20 cellular contexts compared by ENCODE assay signal in the genomic region with DNA sequence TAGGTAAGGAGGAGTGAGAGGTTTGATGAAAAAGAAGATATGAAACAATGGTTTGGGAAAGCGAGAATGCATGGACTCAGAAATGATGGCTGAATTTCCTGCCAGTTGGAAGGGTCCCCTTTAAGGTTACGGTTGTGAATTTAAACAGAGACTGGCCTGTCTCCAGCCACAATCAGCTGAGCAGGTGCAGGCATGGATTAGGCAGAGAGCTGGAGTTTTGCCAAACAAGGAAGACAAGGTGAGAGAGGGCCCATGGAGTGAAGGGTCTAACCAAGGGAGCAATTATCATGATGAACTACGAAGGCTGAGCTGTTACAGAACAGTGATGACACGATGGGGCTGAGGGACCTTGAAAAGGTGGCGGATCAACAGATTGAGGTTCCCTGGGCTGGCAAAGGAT. TPM values are rescaled to one million over a fixed set of nuclear protein-coding genes. Genes with fewer than 3 reads are reported as not detected.
DNase-seq lines count a peak whose midpoint lies in the region; ATAC-seq, FAIRE-seq and TF ChIP-seq lines count a peak whose summit lies in the region.
"Had no signal": no experiment of that assay in that cellular context is flagged by ENCODE, and none has a peak within 500 bp of the region (broad histone marks: within the 10 kb centered on the region; RNA-seq: fewer than 3 reads in every experiment).

No MANE protein-coding gene starts in this region.

- H3K27ac ChIP-seq in GM23338 (ENCODE audit: low read depth) (no peak overlapping the region), body of pancreas (peak overlapping the region in 2 of 4 donors; percentile 9 to 17), foreskin keratinocyte (no peak overlapping the region)
- H3K27ac ChIP-seq: SK-N-MC, thyroid gland had no signal

- H3K9me2 ChIP-seq in GM23338 (ENCODE audit: insufficient read depth), result no peaks in the 10 kb centered on the region

- no peaks in the 10 kb centered on the region for H3K27me3 ChIP-seq in GM23338 (ENCODE audit: insufficient read depth)
- H3K27me3 ChIP-seq in body of pancreas, result no peaks in the 10 kb centered on the region
- peaks cover 5% of the 10 kb centered on the region for H3K27me3 ChIP-seq in foreskin keratinocyte
- H3K27me3 ChIP-seq: thyroid gland had no signal

- DNase-seq in GM23338 (ENCODE audit: low spot score) (no peak), NCI-H187 treated with DMSO at 0.1 percent for 48 hours (lab: John Stamatoyannopoulos, UW) (peak; percentile 15), NCI-H510A treated with DMSO at 0.1 percent for 48 hours (lab: John Stamatoyannopoulos, UW) (peak; percentile 77), body of pancreas (peak in 3 of 4 donors; percentile 12 to 30 (median 14)), GM19239 (ENCODE audit: insufficient read length, low spot score) (no peak), foreskin keratinocyte (no peak), RPMI8226 (no peak)
- no peak for DNase-seq in activated CD4-positive, alpha-beta T cell treated with anti-CD3 and anti-CD28 coated beads, Interleukin-2, amount 10 ng/mL, durations not matched to agents 7 days and 5 days
- DNase-seq: activated CD4-positive, CD25-positive, alpha-beta regulatory T cell treated with anti-CD3 and anti-CD28 coated beads, Interleukin-2, amount 50 U/mL, for 72 hours; activated gamma-delta T cell treated with Interleukin-2 at 50 U/mL for 16 hours; NCI-H446 treated with DMSO at 0.1 percent for 48 hours; retina had no signal

- POLR2A ChIA-PET in activated CD4-positive, alpha-beta T cell treated with anti-CD3 and anti-CD28 coated beads, Interleukin-2, amount 10 ng/mL, durations not matched to agents 7 days and 5 days (lab: Charles Lee), result no interaction called here

- H3K36me3 Mint-ChIP-seq in GM23338 (ENCODE audit: low read depth), result no peaks in the 10 kb centered on the region
- no peaks in the 10 kb centered on the region for H3K36me3 Mint-ChIP-seq in activated CD4-positive, alpha-beta T cell treated with anti-CD3 and anti-CD28 coated beads, Interleukin-2, amount 10 ng/mL, durations not matched to agents 7 days and 5 days (ENCODE audit: low read depth)

- H3K4me1 Mint-ChIP-seq in GM23338, result no peaks in the 10 kb centered on the region
- peaks cover 3% of the 10 kb centered on the region for H3K4me1 Mint-ChIP-seq in activated CD4-positive, alpha-beta T cell treated with anti-CD3 and anti-CD28 coated beads, Interleukin-2, amount 10 ng/mL, durations not matched to agents 7 days and 5 days

- H2AFZ ChIP-seq in GM23338, result peak overlapping the region; percentile 33; the same call in 1 of the 2 replicates

- CTCF ChIA-PET in activated CD4-positive, alpha-beta T cell treated with anti-CD3 and anti-CD28 coated beads, Interleukin-2, amount 10 ng/mL, durations not matched to agents 7 days and 5 days (lab: Charles Lee), result no interaction called here

- no peaks in the 10 kb centered on the region for H3K9me3 ChIP-seq in body of pancreas
- H3K9me3 ChIP-seq: thyroid gland had no signal

- intact Hi-C loops in body of pancreas (cut with DNase I), result no loop called here

- no peaks in the 10 kb centered on the region for H3K79me2 ChIP-seq in GM23338 (replicated peaks; ENCODE audit: insufficient read depth)

- H3K4me3 Mint-ChIP-seq in GM23338, result no peak overlapping the region
- H3K4me3 Mint-ChIP-seq in activated CD4-positive, alpha-beta T cell treated with anti-CD3 and anti-CD28 coated beads, Interleukin-2, amount 10 ng/mL, durations not matched to agents 7 days and 5 days, result no peak overlapping the region
- H3K4me3 Mint-ChIP-seq: stimulated activated effector memory CD8-positive, alpha-beta T cell treated with anti-CD3 and anti-CD28 coated beads, Interleukin-12 subunit alpha, Interleukin-12 subunit beta, amount 100 ng/mL, for 72 hours had no signal

- no peak overlapping the region for H3K4me2 ChIP-seq in GM23338

- no peaks in the 10 kb centered on the region for H4K20me1 ChIP-seq in GM23338 (replicated peaks; ENCODE audit: insufficient read depth)

- ATAC-seq in GM23338 (no peak), body of pancreas (no peak), foreskin keratinocyte (no peak)
- ATAC-seq: left lobe of liver; Panc1; stimulated activated effector memory CD8-positive, alpha-beta T cell treated with anti-CD3 and anti-CD28 coated beads, Interleukin-12 subunit alpha, Interleukin-12 subunit beta, amount 100 ng/mL, for 72 hours had no signal

- peaks cover 3% of the 10 kb centered on the region for H3K27me3 Mint-ChIP-seq in GM23338 (ENCODE audit: insufficient read depth, low read depth, poor library complexity)
- peaks cover 6% of the 10 kb centered on the region for H3K27me3 Mint-ChIP-seq in activated CD4-positive, alpha-beta T cell treated with anti-CD3 and anti-CD28 coated beads, Interleukin-2, amount 10 ng/mL, durations not matched to agents 7 days and 5 days

- H3K4me1 ChIP-seq in GM23338 (ENCODE audit: insufficient read depth) (no peaks in the 10 kb centered on the region), body of pancreas (peaks cover 29% of the 10 kb centered on the region), foreskin keratinocyte (no peaks in the 10 kb centered on the region)

- H3K36me3 ChIP-seq in GM23338 (ENCODE audit: insufficient read depth) (no peaks in the 10 kb centered on the region), body of pancreas (replicated peaks in 1 of 2; ENCODE audit: insufficient read depth in 1 of 2, low read depth in 2 of 2) (no peaks in the 10 kb centered on the region)
- H3K36me3 ChIP-seq: thyroid gland had no signal

- 37 to 46% methylated on average over 5 of the region's 5 CpGs for WGBS in body of pancreas, 2 donors

- H3F3A ChIP-seq in GM23338 (replicated peaks; ENCODE audit: low read depth), result no peaks in the 10 kb centered on the region

- TF ChIP-seq CTCF in GM23338 (conservative IDR thresholded peaks at IDR 0.05; ENCODE audit: low read depth in 2 of 2) (no peak), body of pancreas (IDR thresholded peaks at IDR 0.05) (no peak), foreskin keratinocyte (conservative IDR thresholded peaks at IDR 0.05) (no peak)

- no peaks in the 10 kb centered on the region for H3K9me3 Mint-ChIP-seq in GM23338
- peaks cover 3% of the 10 kb centered on the region for H3K9me3 Mint-ChIP-seq in activated CD4-positive, alpha-beta T cell treated with anti-CD3 and anti-CD28 coated beads, Interleukin-2, amount 10 ng/mL, durations not matched to agents 7 days and 5 days
- H3K9me3 Mint-ChIP-seq: stimulated activated effector memory CD8-positive, alpha-beta T cell treated with anti-CD3 and anti-CD28 coated beads, Interleukin-12 subunit alpha, Interleukin-12 subunit beta, amount 100 ng/mL, for 72 hours had no signal

- H3K4me3 ChIP-seq in GM23338 (no peak overlapping the region), body of pancreas (no peak overlapping the region)
- H3K4me3 ChIP-seq: SK-N-MC, thyroid gland had no signal

- TF ChIP-seq POLR2A in body of pancreas (IDR thresholded peaks at IDR 0.05), result no peak

- H3K27ac Mint-ChIP-seq in GM23338, result no peak overlapping the region
- no peak overlapping the region for H3K27ac Mint-ChIP-seq in activated CD4-positive, alpha-beta T cell treated with anti-CD3 and anti-CD28 coated beads, Interleukin-2, amount 10 ng/mL, durations not matched to agents 7 days and 5 days
- H3K27ac Mint-ChIP-seq: stimulated activated effector memory CD8-positive, alpha-beta T cell treated with anti-CD3 and anti-CD28 coated beads, Interleukin-12 subunit alpha, Interleukin-12 subunit beta, amount 100 ng/mL, for 72 hours had no signal

- no peak for FAIRE-seq in GM19239 (lab: Jason Lieb, UNC)
- FAIRE-seq: GM12892 had no signal

TF ChIP-seq in GM23338, 12 proteins besides CTCF, POLR2A, EP300 and RAD21 (continues in another document):
- TF ChIP-seq ZNF331 (CRISPR knock-in tag; IDR thresholded peaks at IDR 0.05; ENCODE audit: low read depth) (no peak), EZH2 (IDR thresholded peaks at IDR 0.05; ENCODE audit: low read depth, unreplicated experiment) (no peak)

RNA-seq across cellular contexts. Expression of a gene that starts 41.3 kb away (rescaled TPM):
- total RNA-seq in GM23338 (2014; rRNA removed; shearing (Covaris generic)), result not detected in 2 replicates
- polyA plus RNA-seq in GM23338 (2016; fragmentation: Nextera tagmentation; extraction: Ambion mirVana) (0.23 TPM in 1 of 2 replicates, not detected in the other), foreskin keratinocyte (not detected in 2 replicates)
- total RNA-seq in body of pancreas (not detected), foreskin keratinocyte (not detected in 2 replicates)
- total RNA-seq in activated CD4-positive, alpha-beta T cell treated with anti-CD3 and anti-CD28 coated beads, Interleukin-2, amount 10 ng/mL, durations not matched to agents 7 days and 5 days, result not detected
- total RNA-seq: mononuclear cell, thyroid gland had no signal
- polyA plus RNA-seq: esophagus had no signal

RNA-seq across cellular contexts. Expression of a gene that starts 56.0 kb away (rescaled TPM):
- total RNA-seq in GM23338 (2014; rRNA removed; shearing (Covaris generic)), result 2.7 TPM in 1 of 2 replicates, not detected in the other
- 3.8 and 4.1 TPM in 2 replicates for polyA plus RNA-seq in GM23338 (2016; fragmentation: Nextera tagmentation; extraction: Ambion mirVana)
- 1 to 10 TPM; 2.1 to 3.6 TPM for total RNA-seq in body of pancreas
- total RNA-seq in activated CD4-positive, alpha-beta T cell treated with anti-CD3 and anti-CD28 coated beads, Interleukin-2, amount 10 ng/mL, durations not matched to agents 7 days and 5 days, result 1 to 10 TPM; 1.2 to 2.0 TPM
- 2.4 and 2.6 TPM in 2 replicates for total RNA-seq in foreskin keratinocyte
- 3.1 and 3.5 TPM in 2 replicates for polyA plus RNA-seq in foreskin keratinocyte
- total RNA-seq: mononuclear cell had no signal

Comparison
In these comparisons a context has a peak if more than half of its experiments do, and no peak if none do; other contexts are left out.
1. DNase-seq: peak in NCI-H187 treated with DMSO at 0.1 percent for 48 hours (single experiment), NCI-H510A treated with DMSO at 0.1 percent for 48 hours (single experiment) and body of pancreas (3 of 4); none in GM23338 (single experiment), GM19239 (single experiment), activated CD4-positive, alpha-beta T cell treated with anti-CD3 and anti-CD28 coated beads, Interleukin-2, amount 10 ng/mL, durations not matched to agents 7 days and 5 days (single experiment), foreskin keratinocyte (0 of 2) and RPMI8226 (single experiment).